In the genomic region with DNA sequence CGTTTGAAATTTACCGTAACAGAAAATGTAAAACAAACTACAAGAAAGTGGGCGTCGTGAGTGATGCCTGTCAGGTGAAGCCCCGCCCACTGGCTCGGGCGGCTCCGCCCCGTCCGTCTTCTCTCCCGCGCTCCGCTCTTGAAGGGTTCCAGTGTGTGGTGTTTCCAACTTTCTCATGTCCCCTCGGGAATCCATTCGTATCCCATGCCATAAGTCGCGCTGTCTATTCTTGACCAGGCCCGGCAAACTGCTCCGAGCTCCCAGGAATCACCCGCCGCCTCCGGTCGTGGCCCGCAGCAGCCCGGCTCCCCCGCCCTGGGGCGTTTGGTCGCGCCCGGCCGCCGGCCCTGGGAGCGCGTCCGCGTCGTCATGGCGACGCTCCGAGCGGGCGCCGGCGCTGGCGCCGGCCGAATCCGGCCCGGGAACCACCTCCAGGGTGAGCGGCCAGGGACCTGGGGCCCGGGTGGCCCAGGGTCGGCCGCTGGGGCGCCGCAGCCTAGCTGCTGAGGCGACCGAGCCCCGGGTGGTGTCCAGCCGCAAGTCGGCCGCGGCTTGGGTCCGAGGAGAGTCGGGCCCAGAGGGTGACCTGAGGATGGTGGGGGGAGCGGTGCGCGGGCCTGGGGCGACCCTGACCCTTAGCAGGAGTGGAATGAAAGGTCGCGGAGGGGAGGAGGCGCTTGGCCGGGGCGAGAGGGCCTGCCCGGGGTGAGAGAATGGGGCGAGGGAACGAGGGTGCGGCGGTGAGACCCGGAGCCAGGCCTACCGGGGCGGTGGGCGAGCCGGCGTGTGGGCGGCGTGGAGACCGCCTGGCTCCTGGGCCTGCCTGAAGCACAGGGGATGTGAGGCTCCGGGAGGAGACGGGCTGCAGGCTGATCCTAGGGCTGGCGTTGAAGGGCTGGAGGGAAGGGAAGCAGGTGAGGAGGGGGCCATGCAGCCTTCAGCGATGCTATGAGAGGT, we compare ENCODE assay signal across 8 cellular contexts. TPM values are rescaled to one million over a fixed set of nuclear protein-coding genes. Genes with fewer than 3 reads are reported as not detected.
DNase-seq lines count a peak whose midpoint lies in the region; ATAC-seq, FAIRE-seq and TF ChIP-seq lines count a peak whose summit lies in the region.

A gene (plus strand): TSS at position 375 of the 957 bp plus-strand sequence. CDS start 1,683 bp downstream, outside the sequence.

- H3K27me3 ChIP-seq in keratinocyte (ENCODE audit: control insufficient read depth, extremely low read depth, insufficient read depth, low read length) (peaks cover 43% of the 10 kb centered on the region), small intestine (ENCODE audit: control insufficient read depth in 2 of 2, insufficient read depth in 2 of 2, low read length in 2 of 2) (no peaks in the 10 kb centered on the region)

- peak; percentile 70 for ATAC-seq in GM21515 (IDR thresholded peaks at IDR 0.05; ENCODE audit: unreplicated experiment)
- no peak for ATAC-seq in central memory CD8-positive, alpha-beta T cell (replicated peaks; ENCODE audit: extremely low read depth, poor library complexity, severe bottlenecking)

- H3K9me3 Mint-ChIP-seq in T-helper 2 cell treated with Interferon-gamma antibody and Interleukin-4, amounts not matched to agents 5 μg/mL and 100 μg/mL, for 36 hours: no peaks in the 10 kb centered on the region
- H3K9me3 Mint-ChIP-seq in central memory CD8-positive, alpha-beta T cell: no peaks in the 10 kb centered on the region

- dilution Hi-C loops in keratinocyte (cut with MboI; ENCODE audit: extremely low pct_ligation_motif_present, low sequenced_read_pairs): no loop called here

- no peaks in the 10 kb centered on the region for H3K79me2 ChIP-seq in keratinocyte (ENCODE audit: control insufficient read depth, insufficient read depth, low read length)

- no peak within 1 kb of the TSS for H3K27ac ChIP-seq in keratinocyte (ENCODE audit: control insufficient read depth, insufficient read depth, low read length)
- H3K27ac ChIP-seq in small intestine (ENCODE audit: low read depth in 1 of 2, low read length in 1 of 2): peak within 1 kb of the TSS; percentile 66 to 85

- no peak within 1 kb of the TSS for H3K27ac Mint-ChIP-seq in T-helper 2 cell treated with Interferon-gamma antibody and Interleukin-4, amounts not matched to agents 5 μg/mL and 100 μg/mL, for 36 hours
- no peak within 1 kb of the TSS for H3K27ac Mint-ChIP-seq in central memory CD8-positive, alpha-beta T cell (ENCODE audit: low read depth)

- peak within 1 kb of the TSS; percentile 78 for H3K4me2 ChIP-seq in keratinocyte (ENCODE audit: control insufficient read depth, extremely low read depth, insufficient read depth, low read depth, low read length)

- in situ Hi-C loops in Caki2 (cut with HindIII; ENCODE audit: low pct_unique_long_range_greater_than_20kb, low sequenced_read_pairs): no loop called here

- no peaks in the 10 kb centered on the region for H3K36me3 Mint-ChIP-seq in T-helper 2 cell treated with Interferon-gamma antibody and Interleukin-4, amounts not matched to agents 5 μg/mL and 100 μg/mL, for 36 hours (ENCODE audit: low read depth)
- H3K36me3 Mint-ChIP-seq in central memory CD8-positive, alpha-beta T cell (ENCODE audit: insufficient read depth): no peaks in the 10 kb centered on the region

- H3K4me3 ChIP-seq in LNCaP clone FGC (ENCODE audit: low read depth, low read length) (peak within 1 kb of the TSS; percentile 57), keratinocyte (ENCODE audit: control insufficient read depth in 2 of 3, extremely low read depth in 1 of 3, insufficient read depth in 2 of 3, low read depth in 1 of 3, low read length in 3 of 3) (peak within 1 kb of the TSS; percentile 33 to 67 (median 67)), small intestine (ENCODE audit: low read depth in 1 of 2, low read length in 2 of 2) (peak within 1 kb of the TSS; percentile 29 to 82)

- DNase-seq in Caki2 (ENCODE audit: low read depth) (peak; percentile 85), LNCaP clone FGC (ENCODE audit: low read depth) (peak; percentile 53), keratinocyte (ENCODE audit: low read depth, low spot score) (no peak), small intestine (peak; percentile 78), KG1 (lab: John Stamatoyannopoulos, UW) (no peak)
- peak; percentile 48 for DNase-seq in T-helper 2 cell treated with Interferon-gamma antibody and Interleukin-4, amounts not matched to agents 5 μg/mL and 100 μg/mL, for 36 hours (ENCODE audit: low spot score)
- no peak for DNase-seq in central memory CD8-positive, alpha-beta T cell (ENCODE audit: low spot score in 2 of 2)

- FAIRE-seq in keratinocyte (lab: Jason Lieb, UNC): no peak
- no peak for FAIRE-seq in small intestine (lab: Jason Lieb, UNC)

- peak within 1 kb of the TSS; percentile 67 for H3K4me3 Mint-ChIP-seq in T-helper 2 cell treated with Interferon-gamma antibody and Interleukin-4, amounts not matched to agents 5 μg/mL and 100 μg/mL, for 36 hours
- H3K4me3 Mint-ChIP-seq in central memory CD8-positive, alpha-beta T cell: peak within 1 kb of the TSS; percentile 24

- H3K4me1 ChIP-seq in keratinocyte (ENCODE audit: control insufficient read depth, extremely low read depth, insufficient read depth, low read length) (peaks cover 4% of the 10 kb centered on the region), small intestine (ENCODE audit: control insufficient read depth in 2 of 2, insufficient read depth in 1 of 2, low read depth in 1 of 2, low read length in 1 of 2) (peaks cover under 1 to 5% of the 10 kb centered on the region in 2 donors)

- no peaks in the 10 kb centered on the region for H3K36me3 ChIP-seq in keratinocyte (ENCODE audit: control insufficient read depth in 2 of 2, extremely low read depth in 1 of 2, insufficient read depth in 2 of 2, low read length in 2 of 2)
- H3K36me3 ChIP-seq in small intestine (ENCODE audit: control insufficient read depth in 2 of 2, insufficient read depth in 2 of 2, low read length in 2 of 2): no peaks in the 10 kb centered on the region

- H2AFZ ChIP-seq in keratinocyte (ENCODE audit: control insufficient read depth, low read length): peak within 1 kb of the TSS; percentile 86

- H3K27me3 Mint-ChIP-seq in T-helper 2 cell treated with Interferon-gamma antibody and Interleukin-4, amounts not matched to agents 5 μg/mL and 100 μg/mL, for 36 hours (ENCODE audit: low read depth): peaks cover 50% of the 10 kb centered on the region
- H3K27me3 Mint-ChIP-seq in central memory CD8-positive, alpha-beta T cell: peaks cover 70% of the 10 kb centered on the region

- no peaks in the 10 kb centered on the region for H3K9me1 ChIP-seq in keratinocyte (ENCODE audit: control insufficient read depth, extremely low read depth, insufficient read depth, low read length)

- H3K9ac ChIP-seq in keratinocyte (ENCODE audit: control insufficient read depth, extremely low read depth, insufficient read depth, low read length): peak within 1 kb of the TSS; percentile 61

- H4K20me1 ChIP-seq in keratinocyte (ENCODE audit: control insufficient read depth, extremely low read depth, insufficient read depth, low read length): no peaks in the 10 kb centered on the region

- TF ChIP-seq CTCF in LNCaP clone FGC (IDR thresholded peaks at IDR 0.05; ENCODE audit: control insufficient read depth, extremely low read depth, insufficient read depth): no peak
- TF ChIP-seq CTCF in keratinocyte (optimal IDR thresholded peaks at IDR 0.05 in 1 of 3, IDR thresholded peaks at IDR 0.05 in 1 of 3, conservative IDR thresholded peaks at IDR 0.05 in 1 of 3; ENCODE audit: extremely low read depth in 1 of 3, insufficient read depth in 2 of 3, low read length in 3 of 3): no peak

- WGBS in small intestine, 3 donors: 1 to 2% (median 1%) methylated on average over 75 to 91 of the region's 91 CpGs

- no peaks in the 10 kb centered on the region for H3K9me3 ChIP-seq in keratinocyte (ENCODE audit: control insufficient read depth, low read depth, low read length)
- no peaks in the 10 kb centered on the region for H3K9me3 ChIP-seq in small intestine (ENCODE audit: control insufficient read depth, low read depth)

- peaks cover 4% of the 10 kb centered on the region for H3K4me1 Mint-ChIP-seq in T-helper 2 cell treated with Interferon-gamma antibody and Interleukin-4, amounts not matched to agents 5 μg/mL and 100 μg/mL, for 36 hours (ENCODE audit: low read depth)
- no peaks in the 10 kb centered on the region for H3K4me1 Mint-ChIP-seq in central memory CD8-positive, alpha-beta T cell

RNA-seq across cellular contexts. Expression of the gene that starts here (rescaled TPM):
- total RNA-seq in Caki2 (2014; rRNA removed; shearing (Covaris generic); ENCODE audit: low replicate concordance): 1.6 and 2.4 TPM in 2 replicates
- polyA plus RNA-seq in keratinocyte (not detected in 3 replicates), small intestine (10 to 100 TPM in 1 of 3 donors, 1 to 10 TPM in 2; 2.2 to 10.3 (median 3.0) TPM)
- polyA plus RNA-seq in keratinocyte (2011; ENCODE audit: low read depth): not detected
- polyA plus RNA-seq in keratinocyte (2011; cell fraction: cytosol; rRNA removed): not detected in 2 replicates
- polyA plus RNA-seq in keratinocyte (2011; cell fraction: nucleus; rRNA removed): not detected in 2 replicates
- not detected in 2 replicates for polyA plus RNA-seq in keratinocyte (2012; ENCODE audit: low replicate concordance)
- polyA minus RNA-seq in keratinocyte: not detected in 3 replicates
- polyA minus RNA-seq in keratinocyte (2011; cell fraction: cytosol; rRNA and poly(A)+ RNA removed): not detected
- not detected in 2 replicates for polyA minus RNA-seq in keratinocyte (2011; cell fraction: nucleus; rRNA and poly(A)+ RNA removed)

Comparison
In these comparisons a context has a peak if more than half of its experiments do, and no peak if none do; other contexts are left out.
1. DNase-seq: peak in Caki2 (single experiment), LNCaP clone FGC (single experiment), T-helper 2 cell treated with Interferon-gamma antibody and Interleukin-4, amounts not matched to agents 5 μg/mL and 100 μg/mL, for 36 hours (single experiment) and small intestine (single experiment); none in central memory CD8-positive, alpha-beta T cell (0 of 2), keratinocyte (single experiment) and KG1 (single experiment).
2. Peak in every context shown above with its lines, with median percentiles within 50 percentile points of each other: H3K4me3 ChIP-seq.